ENCODE assay signal across 8 cellular contexts in genomic region chr5:172983542-172984243, GRCh38. TPM values are rescaled to one million over a fixed set of nuclear protein-coding genes. Genes with fewer than 3 reads are reported as not detected.
DNase-seq lines count a peak whose midpoint lies in the region; ATAC-seq and TF ChIP-seq lines count a peak whose summit lies in the region.

Gene ATP6V0E1, plus strand, starts transcription at chr5:172983771. Its CDS starts 90 bp downstream, at chr5:172983861.

- in situ Hi-C loops in astrocyte of the cerebellum (cut with HindIII; ENCODE audit: low sequenced_read_pairs), result no loop called here

- DNase-seq in NCI-H2081 (lab: John Stamatoyannopoulos, UW) (peak; percentile 90 to 92), T-helper 9 cell (peak; percentile 94), astrocyte of the cerebellum (ENCODE audit: low read depth) (peak; percentile 75), hepatic stellate cell (ENCODE audit: low spot score) (peak; percentile 96), renal cortical epithelial cell (ENCODE audit: low read depth) (peak; percentile 80), aorta (peak; percentile 98 to 99)

- peak; percentile 56 for ATAC-seq in GM18508 (IDR thresholded peaks at IDR 0.05; ENCODE audit: insufficient read depth, unreplicated experiment)
- peak; percentile 81 for ATAC-seq in HG02973 (IDR thresholded peaks at IDR 0.05; ENCODE audit: unreplicated experiment)
- peak; percentile 99 for ATAC-seq in aorta (ENCODE audit: low FRiP score)

- no peaks in the 10 kb centered on the region for H3K9me3 ChIP-seq in aorta (ENCODE audit: control insufficient read depth, low read length)

- WGBS in aorta, 2 donors, result 1% methylated on average over 49 of the region's 49 CpGs

- no peaks in the 10 kb centered on the region for H3K27me3 ChIP-seq in aorta (ENCODE audit: control insufficient read depth in 1 of 2, insufficient read depth in 2 of 2, low read length in 1 of 2)

- H3K4me1 ChIP-seq in aorta (ENCODE audit: control insufficient read depth in 1 of 2, insufficient read depth in 2 of 2, low read length in 2 of 2), result peaks cover 0 to 3% of the 10 kb centered on the region in 2 donors

- intact Hi-C loops in aorta (cut with DNase I), result loop anchor here (2.0 to 10.0 kb wide), 6 partner anchors 73 to 301 kb away; partner anchors contain the start of genes BNIP1 (in 2 of the 2) and CREBRF (in 2 of the 2)

- TF ChIP-seq CTCF in astrocyte of the cerebellum (IDR thresholded peaks at IDR 0.05; ENCODE audit: low read depth, low read length, missing control alignments), result no peak

- peaks cover 0 to 3% of the 10 kb centered on the region in 2 donors for H3K36me3 ChIP-seq in aorta (ENCODE audit: control insufficient read depth in 1 of 2, insufficient read depth in 2 of 2, low read length in 1 of 2)

- H3K27ac ChIP-seq in aorta (ENCODE audit: low read depth in 1 of 2, low read length in 2 of 2), result peak within 1 kb of the TSS; percentile 38 to 48

- H3K4me3 ChIP-seq in astrocyte of the cerebellum (ENCODE audit: low read depth, low read length), result peak within 1 kb of the TSS; percentile 99
- peak within 1 kb of the TSS; percentile 39 to 72 for H3K4me3 ChIP-seq in aorta (ENCODE audit: low read length in 2 of 2)

RNA-seq across cellular contexts. Expression of gene ATP6V0E1, which starts in this region (rescaled TPM):
- 282 and 284 TPM in 2 replicates for total RNA-seq in renal cortical epithelial cell
- 100 to 1,000 TPM; 183 to 192 TPM for total RNA-seq in aorta
- 100 to 1,000 TPM; 244 to 268 TPM for polyA plus RNA-seq in aorta

Comparison
In these comparisons a context has a peak if more than half of its experiments do, and no peak if none do; other contexts are left out.
1. Peak in every context shown above with its lines: DNase-seq, ATAC-seq, H3K4me3 ChIP-seq and H3K27ac ChIP-seq.